In genomic region chr2:159506179-159506578, GRCh38 we compare ENCODE assay signal across 18 cellular contexts.
DNase-seq lines count a peak whose midpoint lies in the region; ATAC-seq and TF ChIP-seq lines count a peak whose summit lies in the region.
"Had no signal": no experiment of that assay in that cellular context is flagged by ENCODE, and none has a peak within 500 bp of the region (broad histone marks: within the 10 kb centered on the region; RNA-seq: fewer than 3 reads in every experiment).

No MANE protein-coding gene starts in this region.

- H3K4me1 Mint-ChIP-seq in mesothelial cell of epicardium: peaks cover 7% of the 10 kb centered on the region
- H3K4me1 Mint-ChIP-seq in stimulated activated effector memory CD8-positive, alpha-beta T cell treated with anti-CD3 and anti-CD28 coated beads, Interleukin-12 subunit alpha, Interleukin-12 subunit beta, amount 100 ng/mL, for 72 hours: peaks cover 18% of the 10 kb centered on the region

- no peaks in the 10 kb centered on the region for H3K9me2 ChIP-seq in MM.1S (replicated peaks; ENCODE audit: insufficient read depth, low read length)

- no peaks in the 10 kb centered on the region for H3K27me3 Mint-ChIP-seq in mesothelial cell of epicardium (ENCODE audit: low read depth)

- H3K79me2 ChIP-seq in MM.1S (ENCODE audit: low read length): peaks cover 56% of the 10 kb centered on the region

- H3K4me3 ChIP-seq in MM.1S (ENCODE audit: low read length): no peak overlapping the region
- H3K4me3 ChIP-seq in duodenal mucosa (ENCODE audit: low read depth in 1 of 2, low read length in 2 of 2): peak overlapping the region; percentile 12 to 29
- H3K4me3 ChIP-seq: MG63 had no signal

- no peak for TF ChIP-seq CTCF in MM.1S (IDR thresholded peaks at IDR 0.05; ENCODE audit: low read length)
- no peak for TF ChIP-seq CTCF in mesothelial cell of epicardium (IDR thresholded peaks at IDR 0.05; ENCODE audit: unreplicated experiment)

- H3K4me1 ChIP-seq in MM.1S (ENCODE audit: low read length) (peaks cover 6% of the 10 kb centered on the region; the same call in 1 of the 2 replicates), duodenal mucosa (ENCODE audit: control insufficient read depth in 1 of 2, insufficient read depth in 2 of 2, low read length in 2 of 2) (peaks cover 4 to 15% of the 10 kb centered on the region in 2 donors)

- H3K27ac ChIP-seq in MM.1S (ENCODE audit: low read length): no peak overlapping the region
- H3K27ac ChIP-seq in duodenal mucosa (ENCODE audit: low read depth, low read length): no peak overlapping the region

- H3K9me3 Mint-ChIP-seq in mesothelial cell of epicardium: peaks cover 5% of the 10 kb centered on the region
- no peaks in the 10 kb centered on the region for H3K9me3 Mint-ChIP-seq in stimulated activated effector memory CD8-positive, alpha-beta T cell treated with anti-CD3 and anti-CD28 coated beads, Interleukin-12 subunit alpha, Interleukin-12 subunit beta, amount 100 ng/mL, for 72 hours

- H3K9me3 ChIP-seq in MM.1S (replicated peaks; ENCODE audit: insufficient read depth, low read length) (no peaks in the 10 kb centered on the region), duodenal mucosa (ENCODE audit: control insufficient read depth in 1 of 2, low read length in 2 of 2) (no peaks in the 10 kb centered on the region)
- H3K9me3 ChIP-seq: MG63 had no signal

- H3F3A ChIP-seq in MM.1S (ENCODE audit: insufficient read depth, low read length): peaks cover 9% of the 10 kb centered on the region

- peak overlapping the region; percentile 5; the same call in 1 of the 2 replicates for H3K4me2 ChIP-seq in MM.1S (ENCODE audit: low read depth, low read length)

- H4K20me1 ChIP-seq in MM.1S (ENCODE audit: insufficient read depth, low read length): no peaks in the 10 kb centered on the region

- DNase-seq in MM.1S: no peak
- no peak for DNase-seq in mesothelial cell of epicardium (ENCODE audit: low spot score in 2 of 2, unreplicated experiment in 2 of 2)
- no peak for DNase-seq in stimulated activated effector memory CD8-positive, alpha-beta T cell treated with anti-CD3 and anti-CD28 coated beads, Interleukin-12 subunit alpha, Interleukin-12 subunit beta, amount 100 ng/mL, for 72 hours (ENCODE audit: low spot score in 2 of 2)
- DNase-seq in NCI-H2171 (lab: John Stamatoyannopoulos, UW): no peak
- DNase-seq in effector CD4-positive, alpha-beta T cell: no peak
- DNase-seq: AML-193, GF-D8, GOT3, MG63, NCI-H1105, NCI-H1694, NCI-H2107, NCI-H345, NCI-H69, SIG-M5 had no signal

- H3K36me3 ChIP-seq in MM.1S (replicated peaks; ENCODE audit: insufficient read depth, low read length) (no peaks in the 10 kb centered on the region), duodenal mucosa (ENCODE audit: control insufficient read depth in 1 of 2, insufficient read depth in 2 of 2, low read length in 2 of 2) (no peaks in the 10 kb centered on the region)
- H3K36me3 ChIP-seq: MG63 had no signal

- no peak for ATAC-seq in stimulated activated effector memory CD8-positive, alpha-beta T cell treated with anti-CD3 and anti-CD28 coated beads, Interleukin-12 subunit alpha, Interleukin-12 subunit beta, amount 100 ng/mL, for 72 hours
- ATAC-seq in GM19035 (IDR thresholded peaks at IDR 0.05; ENCODE audit: unreplicated experiment): no peak

- H2AFZ ChIP-seq in MM.1S (ENCODE audit: low read length): no peak overlapping the region

- H3K9ac ChIP-seq in MM.1S (ENCODE audit: low read length) (no peak overlapping the region), duodenal mucosa (ENCODE audit: low read depth in 1 of 2, low read length in 2 of 2) (no peak overlapping the region)

- H3K36me3 Mint-ChIP-seq in mesothelial cell of epicardium: peaks cover 5% of the 10 kb centered on the region
- H3K36me3 Mint-ChIP-seq in stimulated activated effector memory CD8-positive, alpha-beta T cell treated with anti-CD3 and anti-CD28 coated beads, Interleukin-12 subunit alpha, Interleukin-12 subunit beta, amount 100 ng/mL, for 72 hours: no peaks in the 10 kb centered on the region
- H3K36me3 Mint-ChIP-seq: CD14-positive monocyte had no signal

- no peak overlapping the region for H3K4me3 Mint-ChIP-seq in mesothelial cell of epicardium
- H3K4me3 Mint-ChIP-seq in stimulated activated effector memory CD8-positive, alpha-beta T cell treated with anti-CD3 and anti-CD28 coated beads, Interleukin-12 subunit alpha, Interleukin-12 subunit beta, amount 100 ng/mL, for 72 hours: peak overlapping the region; percentile 4
- H3K4me3 Mint-ChIP-seq: CD14-positive monocyte had no signal

- peak overlapping the region; percentile 7 for H3K27ac Mint-ChIP-seq in mesothelial cell of epicardium
- H3K27ac Mint-ChIP-seq in stimulated activated effector memory CD8-positive, alpha-beta T cell treated with anti-CD3 and anti-CD28 coated beads, Interleukin-12 subunit alpha, Interleukin-12 subunit beta, amount 100 ng/mL, for 72 hours: peak overlapping the region; percentile 51

- H3K27me3 ChIP-seq in MM.1S (replicated peaks; ENCODE audit: insufficient read depth, low read length): no peaks in the 10 kb centered on the region
- no peaks in the 10 kb centered on the region for H3K27me3 ChIP-seq in duodenal mucosa (ENCODE audit: control insufficient read depth in 1 of 2, insufficient read depth in 2 of 2, low read length in 2 of 2)
- H3K27me3 ChIP-seq: MG63 had no signal
